ENCODE assay signal across 8 cellular contexts in genomic region chr2:183124222-183124956, GRCh38. TPM values are rescaled to one million over a fixed set of nuclear protein-coding genes. Genes with fewer than 3 reads are reported as not detected.
A peak's percentile ranks its signal among the peaks of the same experiment; 100 is the strongest.
DNase-seq lines count a peak whose midpoint lies in the region; ATAC-seq and TF ChIP-seq lines count a peak whose summit lies in the region.

NUP35 (plus strand) TSS chr2:183124443; CDS start chr2:183124458, 15 bp downstream.

- ATAC-seq in GM18499 (IDR thresholded peaks at IDR 0.05; ENCODE audit: insufficient read depth, unreplicated experiment) = peak; percentile 73
- ATAC-seq in HG02943 (IDR thresholded peaks at IDR 0.05; ENCODE audit: low read depth, unreplicated experiment) = peak; percentile 93
- peak; percentile 99 for ATAC-seq in right cardiac atrium

- peaks cover 0 to 5% of the 10 kb centered on the region in 2 donors for H3K36me3 ChIP-seq in vagina

- H3K9me3 ChIP-seq in right cardiac atrium (ENCODE audit: control insufficient read depth, low read length) = no peaks in the 10 kb centered on the region
- no peaks in the 10 kb centered on the region for H3K9me3 ChIP-seq in vagina

- no peaks in the 10 kb centered on the region for H3K4me1 ChIP-seq in right cardiac atrium (ENCODE audit: control insufficient read depth, insufficient read depth, low read length)
- H3K4me1 ChIP-seq in vagina = peaks cover 31% of the 10 kb centered on the region

- peak in 1 of 2 donors; percentile 21 for TF ChIP-seq POLR2A in vagina (IDR thresholded peaks at IDR 0.05)

- DNase-seq in NCI-H187 treated with DMSO at 0.1 percent for 48 hours (lab: John Stamatoyannopoulos, UW) = peak; percentile 58
- peak; percentile 20 to 93 (median 80) for DNase-seq in anterior cingulate cortex (lab: John Stamatoyannopoulos, UW)
- peak; percentile 78 to 92 (median 89) for DNase-seq in right cardiac atrium
- DNase-seq in pulmonary artery endothelial cell (ENCODE audit: low read depth, low spot score) = peak; percentile 74
- peak in 1 of 2 donors; percentile 93 for DNase-seq in vagina (ENCODE audit: extremely low spot score in 2 of 2)

- intact Hi-C loops in T-helper 2 cell treated with Interferon-gamma antibody and Interleukin-4, amounts not matched to agents 100 ng/mL and 5 ng/mL, for 36 hours (cut with micrococcal nuclease) = loop anchor here (1.0 to 10.0 kb wide), 4 partner anchors 46 to 408 kb away; partner anchors contain the start of genes DNAJC10, DUSP19 and NCKAP1
- intact Hi-C loops in right cardiac atrium (cut with DNase I) (loop anchor here in 1 of 4 donors (5.0 kb wide), 1 partner anchor 47 kb away; the partner anchor contains the start of gene DUSP19), vagina (cut with DNase I) (loop anchor here (5.0 kb wide), 1 partner anchor 87 kb away; the partner anchor contains the start of gene NCKAP1)

- H3K4me3 ChIP-seq in right cardiac atrium (ENCODE audit: low read length) = peak within 1 kb of the TSS; percentile 88
- H3K4me3 ChIP-seq in vagina = peak within 1 kb of the TSS; percentile 74 to 87

- no peak for TF ChIP-seq CTCF in vagina (IDR thresholded peaks at IDR 0.05)

- WGBS in right cardiac atrium = under 1% methylated on average over 43 of the region's 43 CpGs

- H3K27ac ChIP-seq in right cardiac atrium (ENCODE audit: low read length) = peak within 1 kb of the TSS; percentile 95
- H3K27ac ChIP-seq in vagina = peak within 1 kb of the TSS; percentile 83

- H3K27me3 ChIP-seq in right cardiac atrium (ENCODE audit: control insufficient read depth, insufficient read depth) (no peaks in the 10 kb centered on the region), vagina (no peaks in the 10 kb centered on the region)

RNA-seq across cellular contexts. Expression of gene NUP35, which starts in this region (rescaled TPM):
- total RNA-seq in T-helper 2 cell treated with Interferon-gamma antibody and Interleukin-4, amounts not matched to agents 100 ng/mL and 5 ng/mL, for 36 hours = 23.4 and 23.7 TPM in 2 replicates
- 10 to 100 TPM in 2 of 4 donors, 1 to 10 TPM in 2; 5.5 to 10.7 (median 9.5) TPM for total RNA-seq in right cardiac atrium
- 7.4 TPM for polyA plus RNA-seq in right cardiac atrium
- total RNA-seq in pulmonary artery endothelial cell = 16.1 and 25.3 TPM in 2 replicates
- 18.4 TPM for total RNA-seq in vagina
